1 cellular context compared by ENCODE assay signal in the genomic region with DNA sequence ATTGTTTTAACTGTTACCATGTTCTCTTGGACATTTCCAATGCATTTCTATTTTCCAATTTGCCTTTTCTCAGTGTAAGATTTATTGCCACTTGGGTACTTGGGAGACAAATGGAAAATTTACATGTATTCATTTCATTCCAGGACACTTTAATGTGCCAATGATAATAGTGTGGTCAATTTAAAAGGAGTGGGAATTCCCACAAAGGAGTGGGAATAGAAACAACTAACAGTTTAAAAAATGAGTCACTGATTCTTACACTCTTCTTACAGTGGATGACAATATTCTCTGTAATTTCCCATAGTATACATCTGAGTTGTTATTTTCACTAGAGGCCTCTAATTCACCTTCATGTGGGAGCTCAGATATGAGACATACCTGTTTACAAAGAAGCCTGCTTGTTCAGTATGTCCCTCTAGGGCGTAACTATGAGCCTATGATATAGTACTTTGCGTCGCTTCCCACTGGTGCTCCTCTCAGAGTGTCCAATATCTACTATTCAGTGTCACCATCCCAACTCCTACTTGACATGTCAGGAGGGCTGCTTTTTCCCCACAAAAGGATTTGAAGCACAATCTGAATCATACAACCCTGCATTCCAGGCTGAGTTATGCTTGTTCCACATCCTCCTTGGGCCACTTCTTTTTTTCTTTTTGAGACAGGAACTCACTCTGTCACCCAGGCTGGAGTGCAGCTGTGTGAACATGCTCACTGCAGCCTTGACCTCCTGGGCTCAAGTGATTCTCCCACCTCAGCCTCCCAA.
TF ChIP-seq lines count a peak whose summit lies in the region.

No MANE protein-coding gene starts in this region.

TF ChIP-seq in GM23338, 12 proteins besides CTCF, POLR2A, EP300 and RAD21 (continued from another document):
- TF ChIP-seq, protein P1, sequence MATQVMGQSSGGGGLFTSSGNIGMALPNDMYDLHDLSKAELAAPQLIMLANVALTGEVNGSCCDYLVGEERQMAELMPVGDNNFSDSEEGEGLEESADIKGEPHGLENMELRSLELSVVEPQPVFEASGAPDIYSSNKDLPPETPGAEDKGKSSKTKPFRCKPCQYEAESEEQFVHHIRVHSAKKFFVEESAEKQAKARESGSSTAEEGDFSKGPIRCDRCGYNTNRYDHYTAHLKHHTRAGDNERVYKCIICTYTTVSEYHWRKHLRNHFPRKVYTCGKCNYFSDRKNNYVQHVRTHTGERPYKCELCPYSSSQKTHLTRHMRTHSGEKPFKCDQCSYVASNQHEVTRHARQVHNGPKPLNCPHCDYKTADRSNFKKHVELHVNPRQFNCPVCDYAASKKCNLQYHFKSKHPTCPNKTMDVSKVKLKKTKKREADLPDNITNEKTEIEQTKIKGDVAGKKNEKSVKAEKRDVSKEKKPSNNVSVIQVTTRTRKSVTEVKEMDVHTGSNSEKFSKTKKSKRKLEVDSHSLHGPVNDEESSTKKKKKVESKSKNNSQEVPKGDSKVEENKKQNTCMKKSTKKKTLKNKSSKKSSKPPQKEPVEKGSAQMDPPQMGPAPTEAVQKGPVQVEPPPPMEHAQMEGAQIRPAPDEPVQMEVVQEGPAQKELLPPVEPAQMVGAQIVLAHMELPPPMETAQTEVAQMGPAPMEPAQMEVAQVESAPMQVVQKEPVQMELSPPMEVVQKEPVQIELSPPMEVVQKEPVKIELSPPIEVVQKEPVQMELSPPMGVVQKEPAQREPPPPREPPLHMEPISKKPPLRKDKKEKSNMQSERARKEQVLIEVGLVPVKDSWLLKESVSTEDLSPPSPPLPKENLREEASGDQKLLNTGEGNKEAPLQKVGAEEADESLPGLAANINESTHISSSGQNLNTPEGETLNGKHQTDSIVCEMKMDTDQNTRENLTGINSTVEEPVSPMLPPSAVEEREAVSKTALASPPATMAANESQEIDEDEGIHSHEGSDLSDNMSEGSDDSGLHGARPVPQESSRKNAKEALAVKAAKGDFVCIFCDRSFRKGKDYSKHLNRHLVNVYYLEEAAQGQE (IDR thresholded peaks at IDR 0.05; ENCODE audit: unreplicated experiment) = no peak
- TF ChIP-seq EZH2phosphoT487 (IDR thresholded peaks at IDR 0.05; ENCODE audit: unreplicated experiment) (no peak), POLR2AphosphoS5 (IDR thresholded peaks at IDR 0.05; ENCODE audit: low read depth) (no peak), STAT1 (IDR thresholded peaks at IDR 0.05; ENCODE audit: unreplicated experiment) (no peak), CREB1 (CRISPR knock-in tag; IDR thresholded peaks at IDR 0.05; ENCODE audit: low read depth) (no peak)
